11 cellular contexts compared by ENCODE assay signal in genomic region chr1:11157867-11158266, GRCh38. TPM values are rescaled to one million over a fixed set of nuclear protein-coding genes. Genes with fewer than 3 reads are reported as not detected.
DNase-seq lines count a peak whose midpoint lies in the region; ATAC-seq, FAIRE-seq and TF ChIP-seq lines count a peak whose summit lies in the region.
"Had no signal": no experiment of that assay in that cellular context is flagged by ENCODE, and none has a peak within 500 bp of the region (broad histone marks: within the 10 kb centered on the region; RNA-seq: fewer than 3 reads in every experiment).

No MANE protein-coding gene starts in this region.

- peak; percentile 48 for DNase-seq in NCI-H2029 (lab: John Stamatoyannopoulos, UW)
- DNase-seq in NCI-H2029 treated with DMSO at 0.1 percent for 48 hours (lab: John Stamatoyannopoulos, UW) = no peak
- peak; percentile 73 for DNase-seq in WERI-Rb-1
- peak in 4 of 5 donors; percentile 21 to 64 (median 36) for DNase-seq in heart left ventricle
- DNase-seq in NCI-H345 treated with DMSO at 0.1 percent for 48 hours (lab: John Stamatoyannopoulos, UW; ENCODE audit: unreplicated experiment) = no peak
- DNase-seq in frontal cortex (ENCODE audit: low spot score in 2 of 2) = no peak
- no peak for DNase-seq in activated gamma-delta T cell (lab: John Stamatoyannopoulos, UW)
- DNase-seq: activated CD8-positive, alpha-beta T cell treated with anti-CD3 and anti-CD28 coated beads for 36 hours; NCI-H226 had no signal

- H3K27me3 ChIP-seq in WERI-Rb-1 (ENCODE audit: insufficient read depth, low read depth, severe bottlenecking) (no peaks in the 10 kb centered on the region), heart left ventricle (no peaks in the 10 kb centered on the region), subcutaneous abdominal adipose tissue (ENCODE audit: control insufficient read depth in 5 of 5, insufficient read depth in 4 of 5, low read length in 5 of 5) (no peaks in the 10 kb centered on the region)

- intact Hi-C loops in heart left ventricle (cut with DNase I) = no loop called here

- TF ChIP-seq CTCF in WERI-Rb-1 (IDR thresholded peaks at IDR 0.05; ENCODE audit: low read depth, low read length) (no peak), heart left ventricle (IDR thresholded peaks at IDR 0.05) (no peak)

- 14 to 23% (median 19%) methylated on average over 2 of the region's 2 CpGs for WGBS in heart left ventricle, 4 donors

- TF ChIP-seq POLR2A in heart left ventricle (IDR thresholded peaks at IDR 0.05) = no peak

- peak; percentile 67 to 91 (median 84) for ATAC-seq in heart left ventricle
- ATAC-seq: activated CD8-positive, alpha-beta T cell treated with anti-CD3 and anti-CD28 coated beads for 36 hours had no signal

- H3K9me3 ChIP-seq in WERI-Rb-1 (ENCODE audit: severe bottlenecking) = no peaks in the 10 kb centered on the region
- H3K9me3 ChIP-seq in heart left ventricle = no peaks in the 10 kb centered on the region
- H3K9me3 ChIP-seq in subcutaneous abdominal adipose tissue (ENCODE audit: control insufficient read depth in 5 of 5, low read length in 5 of 5) = no peaks in the 10 kb centered on the region

- no peak for FAIRE-seq in frontal cortex (lab: Jason Lieb, UNC)

- H3K27ac ChIP-seq in WERI-Rb-1 (peak overlapping the region; percentile 79), heart left ventricle (peak overlapping the region in 10 of 12 donors; percentile 1 to 55 (median 43)), subcutaneous abdominal adipose tissue (ENCODE audit: low read depth, low read length) (peak overlapping the region; percentile 82)
- H3K27ac ChIP-seq: 22Rv1 had no signal

- H3K4me1 ChIP-seq in heart left ventricle (peaks cover 0 to 30% (median 20%) of the 10 kb centered on the region in 12 donors), subcutaneous abdominal adipose tissue (ENCODE audit: control insufficient read depth in 5 of 5, insufficient read depth in 5 of 5, low read length in 5 of 5) (peaks cover 8 to 24% (median 22%) of the 10 kb centered on the region in 5 donors)

- peaks cover 42% of the 10 kb centered on the region for H3K36me3 ChIP-seq in WERI-Rb-1
- H3K36me3 ChIP-seq in heart left ventricle = peaks cover 0 to 62% (median 35%) of the 10 kb centered on the region in 9 donors
- peaks cover 14 to 39% (median 25%) of the 10 kb centered on the region in 5 donors for H3K36me3 ChIP-seq in subcutaneous abdominal adipose tissue (ENCODE audit: control insufficient read depth in 5 of 5, insufficient read depth in 5 of 5, low read length in 5 of 5)

- H3K9ac ChIP-seq in subcutaneous abdominal adipose tissue (ENCODE audit: low read length in 5 of 5) = peak overlapping the region; percentile 14 to 66 (median 47)

- H3K4me3 ChIP-seq in WERI-Rb-1 (ENCODE audit: low read depth, low read length) (no peak overlapping the region), heart left ventricle (no peak overlapping the region), subcutaneous abdominal adipose tissue (ENCODE audit: low read depth in 1 of 5, low read length in 5 of 5) (no peak overlapping the region)

RNA-seq across cellular contexts. Expression of gene ANGPTL7, which starts 31.3 kb away (rescaled TPM):
- total RNA-seq in heart left ventricle = 1 to 10 TPM in 4 of 9 donors, under 1 TPM in 4, not detected in 1; 0.21 to 2.6 (median 1.0) TPM
- polyA plus RNA-seq in heart left ventricle = under 1 TPM; 0.15 to 0.27 TPM
- total RNA-seq in frontal cortex = 0.41 TPM
- total RNA-seq: activated CD8-positive, alpha-beta T cell treated with anti-CD3 and anti-CD28 coated beads for 36 hours had no signal

RNA-seq across cellular contexts. Expression of gene EXOSC10, which starts 58.2 kb away (rescaled TPM):
- total RNA-seq in heart left ventricle (10 to 100 TPM; 19.4 to 34.8 (median 22.5) TPM), frontal cortex (40.4 TPM)
- polyA plus RNA-seq in heart left ventricle = 10 to 100 TPM; 16.4 to 24.6 TPM

Comparison
In these comparisons a context has a peak if more than half of its experiments do, and no peak if none do; other contexts are left out.
1. DNase-seq: peak in NCI-H2029 (single experiment), WERI-Rb-1 (single experiment) and heart left ventricle (4 of 5); none in NCI-H2029 treated with DMSO at 0.1 percent for 48 hours (single experiment), NCI-H345 treated with DMSO at 0.1 percent for 48 hours (single experiment), frontal cortex (0 of 2) and activated gamma-delta T cell (single experiment).
2. Peak in every context shown above with its lines, with median percentiles within 50 percentile points of each other: H3K27ac ChIP-seq.